ENCODE assay signal across 8 cellular contexts in the genomic region with DNA sequence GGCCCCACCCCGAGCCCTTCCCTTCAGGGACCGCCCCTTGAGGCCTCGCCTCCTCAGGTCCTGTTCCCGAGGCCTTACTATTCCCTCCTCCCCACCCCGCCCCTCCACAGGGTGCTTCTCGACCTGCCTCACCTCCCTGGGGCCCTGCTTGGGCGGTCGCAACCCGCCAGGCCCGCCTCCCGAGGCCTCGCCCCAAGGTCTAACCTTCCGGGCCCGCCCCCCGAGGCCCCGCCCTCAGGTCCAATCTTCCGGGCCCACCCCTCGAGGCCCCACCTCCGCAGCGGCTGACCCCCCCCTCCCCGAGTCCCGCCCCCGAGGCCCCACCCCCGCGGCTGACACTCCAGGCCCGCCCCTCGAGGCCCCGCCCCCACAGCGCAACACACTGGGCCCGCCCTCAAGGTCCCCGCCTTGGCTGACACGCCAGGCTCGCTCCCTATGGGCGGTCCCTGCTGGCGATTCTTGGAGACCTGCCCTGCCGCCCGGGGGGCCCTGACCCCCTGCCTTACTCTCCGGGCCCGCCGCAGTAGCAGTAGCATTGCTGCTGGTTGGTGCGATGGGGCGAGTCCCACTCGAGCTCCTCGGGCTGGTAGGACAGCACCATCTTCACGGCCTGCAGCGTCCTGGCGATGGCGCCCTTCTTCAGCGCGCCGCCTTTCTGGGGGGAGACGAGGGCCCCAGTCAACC. TPM values are rescaled to one million over a fixed set of nuclear protein-coding genes. Genes with fewer than 3 reads are reported as not detected.
A peak's percentile ranks its signal among the peaks of the same experiment; 100 is the strongest.
DNase-seq lines count a peak whose midpoint lies in the region; ATAC-seq and TF ChIP-seq lines count a peak whose summit lies in the region.

No MANE protein-coding gene starts in this region.

- TF ChIP-seq RAD21 in HCT116 (IDR thresholded peaks at IDR 0.05; ENCODE audit: low read depth), result no peak

- CTCF ChIA-PET in HCT116 (lab: Charles Lee) (interaction anchor here (1.1 kb wide), 1 partner anchor 68 kb away, joined by 3 read pairs; no protein-coding TSS in a partner anchor), activated B cell treated with CpG ODN at 0.5 μM for 24 hours (lab: Charles Lee) (interaction anchor here (0.6 to 4.0 kb wide), 13 partner anchors 21 to 202 kb away, joined by 3 to 26 read pairs (median 5); a partner anchor contains a TSS)

- RAD21 ChIA-PET in HCT116 (lab: Charles Lee; ENCODE audit: low non-redundant PET in 1 of 2, low total read pairs in 2 of 2, uncharacterized antibody in 2 of 2, unreplicated experiment in 2 of 2), result no interaction called here

- intact Hi-C loops in HCT116 (cut with micrococcal nuclease) (loop anchor here (2.0 kb wide), 1 partner anchor 26 kb away; a partner anchor contains a TSS), activated B cell treated with CpG ODN at 0.5 μM for 24 hours (cut with micrococcal nuclease) (loop anchor here (1.0 to 5.0 kb wide), 10 partner anchors 23 to 252 kb away; a partner anchor contains a TSS)

- no peak overlapping the region for H2AFZ ChIP-seq in HCT116 (ENCODE audit: low read depth, low read length, poor library complexity, severe bottlenecking)

- no peaks in the 10 kb centered on the region for H4K20me1 ChIP-seq in HCT116 (ENCODE audit: insufficient read depth)

- TF ChIP-seq POLR2A in HCT116 (IDR thresholded peaks at IDR 0.05; ENCODE audit: borderline replicate concordance, extremely low read depth, insufficient read depth, insufficient read length), result no peak

- H3K36me3 ChIP-seq in HCT116 (ENCODE audit: control insufficient read depth in 1 of 2, insufficient read depth in 2 of 2, low read length in 2 of 2), result peaks cover 0 to 23% of the 10 kb centered on the region in 2 experiments; a peak in 2 of 4 replicates

- H3K9me3 Mint-ChIP-seq in activated B cell treated with CpG ODN at 0.5 μM for 24 hours, result no peaks in the 10 kb centered on the region

- H3K4me3 Mint-ChIP-seq in activated B cell treated with CpG ODN at 0.5 μM for 24 hours, result peak overlapping the region; percentile 91

- H3K27me3 ChIP-seq in HCT116 (ENCODE audit: insufficient read depth, low read length), result no peaks in the 10 kb centered on the region

- H3K9me3 ChIP-seq in HCT116 (ENCODE audit: control insufficient read depth in 1 of 2, insufficient read depth in 1 of 2, low read depth in 1 of 2, low read length in 2 of 2), result no peaks in the 10 kb centered on the region

- TF ChIP-seq CTCF in GM10266 (IDR thresholded peaks at IDR 0.05; ENCODE audit: control insufficient read depth, insufficient read depth, low read depth, missing control alignments), result peak; percentile 75
- TF ChIP-seq CTCF in HCT116 (IDR thresholded peaks at IDR 0.05 in 2 of 3, conservative IDR thresholded peaks at IDR 0.05 in 1 of 3; ENCODE audit: borderline replicate concordance in 1 of 3, insufficient read depth in 1 of 3, low read depth in 2 of 3, low read length in 2 of 3), result peak in 2 of 3 experiments; percentile 5 to 49; a peak in 3 of 6 replicates
- TF ChIP-seq CTCF in activated B cell treated with CpG ODN at 0.5 μM for 24 hours (IDR thresholded peaks at IDR 0.05), result no peak

- peak overlapping the region; percentile 56 for H3K9ac ChIP-seq in HCT116 (ENCODE audit: low read length)

- peak overlapping the region; percentile 97 for H3K27ac Mint-ChIP-seq in activated B cell treated with CpG ODN at 0.5 μM for 24 hours

- H3K4me2 ChIP-seq in HCT116 (ENCODE audit: low read length), result peak overlapping the region; percentile 81

- DNase-seq in GM10266 (ENCODE audit: extremely low spot score), result peak; percentile 98
- DNase-seq in HCT116 (ENCODE audit: low read depth, low spot score), result peak; percentile 94
- peak; percentile 97 for DNase-seq in MV-4-11 (lab: John Stamatoyannopoulos, UW)
- peak; percentile 96 for DNase-seq in activated B cell treated with CpG ODN at 0.5 μM for 24 hours
- DNase-seq in caudate nucleus (lab: John Stamatoyannopoulos, UW), result peak in 59 of 61 donors; percentile 31 to 97 (median 90)
- DNase-seq in islet precursor cell, result peak; percentile 99
- peak; percentile 99 for DNase-seq in stimulated activated CD4-positive, alpha-beta T cell treated with anti-CD3 and anti-CD28 coated beads, Interleukin-12 subunit alpha, Interleukin-12 subunit beta, amount 100 ng/mL, for 4 hours
- DNase-seq in NCI-H146 treated with DMSO at 0.1 percent for 48 hours (lab: John Stamatoyannopoulos, UW; ENCODE audit: unreplicated experiment), result no peak

- ATAC-seq in HCT116 (peak; percentile 95), activated B cell treated with CpG ODN at 0.5 μM for 24 hours (ENCODE audit: low read depth) (peak; percentile 92)

- H3K36me3 Mint-ChIP-seq in activated B cell treated with CpG ODN at 0.5 μM for 24 hours (ENCODE audit: low read depth), result peaks cover 20% of the 10 kb centered on the region

- H3K9me2 ChIP-seq in HCT116 (ENCODE audit: insufficient read depth), result no peaks in the 10 kb centered on the region

- peaks cover 22 to 33% of the 10 kb centered on the region in 2 experiments for H3K4me1 ChIP-seq in HCT116 (ENCODE audit: control insufficient read depth in 1 of 2, insufficient read depth in 2 of 2, low read length in 2 of 2)

- H3K4me1 Mint-ChIP-seq in activated B cell treated with CpG ODN at 0.5 μM for 24 hours, result peaks cover 25% of the 10 kb centered on the region

- H3K27me3 Mint-ChIP-seq in activated B cell treated with CpG ODN at 0.5 μM for 24 hours, result no peaks in the 10 kb centered on the region

- peak overlapping the region; percentile 55 for H3K27ac ChIP-seq in HCT116 (ENCODE audit: low read depth, low read length)
- H3K27ac ChIP-seq in caudate nucleus (ENCODE audit: low read depth, low read length), result peak overlapping the region; percentile 94

- H3K4me3 ChIP-seq in HCT116 (replicated peaks in 1 of 2; ENCODE audit: low read depth in 1 of 2, low read length in 2 of 2), result peak overlapping the region; percentile 18 to 48; a peak in 3 of 4 replicates

- POLR2A ChIA-PET in HCT116 (lab: Charles Lee) (no interaction called here), activated B cell treated with CpG ODN at 0.5 μM for 24 hours (lab: Charles Lee) (interaction anchor here (0.5 to 3.4 kb wide), 16 partner anchors 17 to 332 kb away, joined by 3 to 19 read pairs (median 6); a partner anchor contains a TSS)

- no peaks in the 10 kb centered on the region for H3K79me2 ChIP-seq in HCT116 (ENCODE audit: insufficient read depth, low read length)

- BruUV-seq in HCT116 (replicated peaks; lab: Mats Ljungman, UMichigan), result no TSS peak

TF ChIP-seq in HCT116, 20 proteins besides CTCF, POLR2A, EP300 and RAD21 (continues in another document):
- no peak for TF ChIP-seq EZH2phosphoT487 (IDR thresholded peaks at IDR 0.05; ENCODE audit: borderline replicate concordance)
- TF ChIP-seq CBX3 (IDR thresholded peaks at IDR 0.05; ENCODE audit: low read depth), result no peak
- TF ChIP-seq ELF1 (IDR thresholded peaks at IDR 0.05; ENCODE audit: borderline replicate concordance, low read depth), result no peak
- TF ChIP-seq, protein P1, sequence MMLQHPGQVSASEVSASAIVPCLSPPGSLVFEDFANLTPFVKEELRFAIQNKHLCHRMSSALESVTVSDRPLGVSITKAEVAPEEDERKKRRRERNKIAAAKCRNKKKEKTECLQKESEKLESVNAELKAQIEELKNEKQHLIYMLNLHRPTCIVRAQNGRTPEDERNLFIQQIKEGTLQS (IDR thresholded peaks at IDR 0.05), result no peak
- no peak for TF ChIP-seq JUND (IDR thresholded peaks at IDR 0.05)
- TF ChIP-seq, protein P2, sequence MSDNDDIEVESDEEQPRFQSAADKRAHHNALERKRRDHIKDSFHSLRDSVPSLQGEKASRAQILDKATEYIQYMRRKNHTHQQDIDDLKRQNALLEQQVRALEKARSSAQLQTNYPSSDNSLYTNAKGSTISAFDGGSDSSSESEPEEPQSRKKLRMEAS (IDR thresholded peaks at IDR 0.05), result no peak
- no peak for TF ChIP-seq EZH2 (IDR thresholded peaks at IDR 0.05)
- TF ChIP-seq ZNF274 (IDR thresholded peaks at IDR 0.05; ENCODE audit: low read depth, low read length), result no peak
- TF ChIP-seq, protein P3, sequence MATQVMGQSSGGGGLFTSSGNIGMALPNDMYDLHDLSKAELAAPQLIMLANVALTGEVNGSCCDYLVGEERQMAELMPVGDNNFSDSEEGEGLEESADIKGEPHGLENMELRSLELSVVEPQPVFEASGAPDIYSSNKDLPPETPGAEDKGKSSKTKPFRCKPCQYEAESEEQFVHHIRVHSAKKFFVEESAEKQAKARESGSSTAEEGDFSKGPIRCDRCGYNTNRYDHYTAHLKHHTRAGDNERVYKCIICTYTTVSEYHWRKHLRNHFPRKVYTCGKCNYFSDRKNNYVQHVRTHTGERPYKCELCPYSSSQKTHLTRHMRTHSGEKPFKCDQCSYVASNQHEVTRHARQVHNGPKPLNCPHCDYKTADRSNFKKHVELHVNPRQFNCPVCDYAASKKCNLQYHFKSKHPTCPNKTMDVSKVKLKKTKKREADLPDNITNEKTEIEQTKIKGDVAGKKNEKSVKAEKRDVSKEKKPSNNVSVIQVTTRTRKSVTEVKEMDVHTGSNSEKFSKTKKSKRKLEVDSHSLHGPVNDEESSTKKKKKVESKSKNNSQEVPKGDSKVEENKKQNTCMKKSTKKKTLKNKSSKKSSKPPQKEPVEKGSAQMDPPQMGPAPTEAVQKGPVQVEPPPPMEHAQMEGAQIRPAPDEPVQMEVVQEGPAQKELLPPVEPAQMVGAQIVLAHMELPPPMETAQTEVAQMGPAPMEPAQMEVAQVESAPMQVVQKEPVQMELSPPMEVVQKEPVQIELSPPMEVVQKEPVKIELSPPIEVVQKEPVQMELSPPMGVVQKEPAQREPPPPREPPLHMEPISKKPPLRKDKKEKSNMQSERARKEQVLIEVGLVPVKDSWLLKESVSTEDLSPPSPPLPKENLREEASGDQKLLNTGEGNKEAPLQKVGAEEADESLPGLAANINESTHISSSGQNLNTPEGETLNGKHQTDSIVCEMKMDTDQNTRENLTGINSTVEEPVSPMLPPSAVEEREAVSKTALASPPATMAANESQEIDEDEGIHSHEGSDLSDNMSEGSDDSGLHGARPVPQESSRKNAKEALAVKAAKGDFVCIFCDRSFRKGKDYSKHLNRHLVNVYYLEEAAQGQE (IDR thresholded peaks at IDR 0.05; ENCODE audit: low read depth), result no peak
- no peak for TF ChIP-seq FOSL1 (IDR thresholded peaks at IDR 0.05; ENCODE audit: low read depth)
- no peak for TF ChIP-seq ZFX (IDR thresholded peaks at IDR 0.05)
- TF ChIP-seq YY1 (IDR thresholded peaks at IDR 0.05; ENCODE audit: extremely low read depth, insufficient replicate concordance, low read depth, low read length), result no peak
- no peak for TF ChIP-seq TCF7L2 (IDR thresholded peaks at IDR 0.05; ENCODE audit: borderline replicate concordance, extremely low read depth, insufficient read depth, insufficient read length)
- no peak for TF ChIP-seq SIN3A (IDR thresholded peaks at IDR 0.05; ENCODE audit: low read depth)

RNA-seq across cellular contexts. Expression of a gene that starts 8.2 kb away (rescaled TPM):
- 74.0 TPM for total RNA-seq in HCT116 (2021; ENCODE audit: unreplicated experiment)
- 69.8 and 83.1 TPM in 2 replicates for polyA plus RNA-seq in HCT116 (2012)
- total RNA-seq in activated B cell treated with CpG ODN at 0.5 μM for 24 hours, result 50.2 and 55.3 TPM in 2 replicates

RNA-seq across cellular contexts. Expression of a gene that starts 26.1 kb away (rescaled TPM):
- total RNA-seq in HCT116 (2021; ENCODE audit: unreplicated experiment), result 64.3 TPM
- polyA plus RNA-seq in HCT116 (2012), result 24.4 and 31.4 TPM in 2 replicates
- 34.8 and 38.9 TPM in 2 replicates for total RNA-seq in activated B cell treated with CpG ODN at 0.5 μM for 24 hours

RNA-seq across cellular contexts. Expression of a gene that starts 57.8 kb away (rescaled TPM):
- total RNA-seq in HCT116 (2021; ENCODE audit: unreplicated experiment), result 1.7 TPM
- 0.94 and 1.2 TPM in 2 replicates for polyA plus RNA-seq in HCT116 (2012)
- total RNA-seq in activated B cell treated with CpG ODN at 0.5 μM for 24 hours, result 115 and 130 TPM in 2 replicates

Comparison
In these comparisons a context has a peak if more than half of its experiments do, and no peak if none do; other contexts are left out.
1. RNA of a gene that starts 57.8 kb away (total RNA-seq): 115 to 130 TPM in activated B cell treated with CpG ODN at 0.5 μM for 24 hours; 1.7 TPM in HCT116 (single experiment); every median in the first group is over 10 times any median in the second.